In genomic region chr2:235864311-235864710, GRCh38 we compare ENCODE assay signal across 1 cellular context.
TF ChIP-seq lines count a peak whose summit lies in the region.

No MANE protein-coding gene starts in this region.

TF ChIP-seq in GM23338, 12 proteins besides CTCF, POLR2A, EP300 and RAD21:
- TF ChIP-seq ZNF462 (CRISPR knock-in tag; IDR thresholded peaks at IDR 0.05): no peak
- no peak for TF ChIP-seq STAT1 (IDR thresholded peaks at IDR 0.05; ENCODE audit: unreplicated experiment)
- no peak for TF ChIP-seq REST (IDR thresholded peaks at IDR 0.05; ENCODE audit: unreplicated experiment)
- no peak for TF ChIP-seq NANOG (IDR thresholded peaks at IDR 0.05; ENCODE audit: borderline replicate concordance)
- TF ChIP-seq EZH2phosphoT487 (IDR thresholded peaks at IDR 0.05; ENCODE audit: unreplicated experiment): no peak
- no peak for TF ChIP-seq CREB1 (CRISPR knock-in tag; IDR thresholded peaks at IDR 0.05; ENCODE audit: low read depth)
- TF ChIP-seq EZH2 (IDR thresholded peaks at IDR 0.05; ENCODE audit: low read depth, unreplicated experiment): no peak
- no peak for TF ChIP-seq JUNB (IDR thresholded peaks at IDR 0.05; ENCODE audit: unreplicated experiment)
- no peak for TF ChIP-seq ZNF114 (CRISPR knock-in tag; IDR thresholded peaks at IDR 0.05)
- no peak for TF ChIP-seq ZNF331 (CRISPR knock-in tag; IDR thresholded peaks at IDR 0.05; ENCODE audit: low read depth)
- no peak for TF ChIP-seq POLR2AphosphoS5 (IDR thresholded peaks at IDR 0.05; ENCODE audit: low read depth)
